ENCODE assay signal across 1 cellular context in the genomic region with DNA sequence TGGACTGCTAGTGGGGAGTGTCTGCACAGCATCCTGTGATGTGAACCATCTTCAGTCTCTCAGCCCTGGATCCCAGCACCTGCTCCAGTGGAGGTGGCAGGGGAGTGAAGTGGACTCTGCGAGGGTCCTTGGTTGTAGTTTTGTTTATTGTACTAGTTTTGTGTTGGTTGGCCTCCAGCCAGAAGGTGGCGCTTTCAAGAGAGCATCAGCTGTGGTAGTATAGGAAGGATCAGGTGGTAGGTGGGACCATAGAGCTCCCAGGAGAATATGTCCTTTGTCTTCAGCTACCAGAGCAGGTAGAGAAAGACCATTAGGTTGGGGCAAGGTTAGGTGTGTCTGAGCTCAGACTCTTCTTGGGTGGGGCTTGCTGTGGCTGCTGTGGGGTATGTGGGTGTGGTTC.
TF ChIP-seq lines count a peak whose summit lies in the region.

No MANE protein-coding gene starts in this region.

TF ChIP-seq in HCT116, 20 proteins besides CTCF, POLR2A, EP300 and RAD21 (continued from another document):
- TF ChIP-seq, protein P1, sequence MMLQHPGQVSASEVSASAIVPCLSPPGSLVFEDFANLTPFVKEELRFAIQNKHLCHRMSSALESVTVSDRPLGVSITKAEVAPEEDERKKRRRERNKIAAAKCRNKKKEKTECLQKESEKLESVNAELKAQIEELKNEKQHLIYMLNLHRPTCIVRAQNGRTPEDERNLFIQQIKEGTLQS (IDR thresholded peaks at IDR 0.05), result no peak
- TF ChIP-seq JUND (IDR thresholded peaks at IDR 0.05) (no peak), CBX3 (IDR thresholded peaks at IDR 0.05; ENCODE audit: low read depth) (no peak)
